23 cellular contexts compared by ENCODE assay signal in genomic region chr10:22426653-22427052, GRCh38.
"Had no signal": no experiment of that assay in that cellular context is flagged by ENCODE, and none has a peak within 500 bp of the region (broad histone marks: within the 10 kb centered on the region; RNA-seq: fewer than 3 reads in every experiment).

No MANE protein-coding gene starts in this region.

- H3K4me3 Mint-ChIP-seq: activated CD4-positive, alpha-beta memory T cell treated with anti-CD3 and anti-CD28 coated beads for 36 hours; activated naive CD4-positive, alpha-beta T cell treated with anti-CD3 and anti-CD28 coated beads for 36 hours; activated naive CD8-positive, alpha-beta T cell; activated T-cell treated with anti-CD3 and anti-CD28 coated beads, Interleukin-2, amount 50 U/mL, for 4 hours; T-helper 17 cell; WTC11 had no signal

- H3K9me3 Mint-ChIP-seq: activated CD4-positive, alpha-beta memory T cell treated with anti-CD3 and anti-CD28 coated beads for 36 hours; activated naive CD4-positive, alpha-beta T cell treated with anti-CD3 and anti-CD28 coated beads for 36 hours; activated T-cell treated with anti-CD3 and anti-CD28 coated beads, Interleukin-2, amount 50 U/mL, for 4 hours; WTC11 had no signal

- H3K27ac Mint-ChIP-seq: activated CD4-positive, alpha-beta memory T cell treated with anti-CD3 and anti-CD28 coated beads for 36 hours; activated naive CD4-positive, alpha-beta T cell treated with anti-CD3 and anti-CD28 coated beads for 36 hours; activated naive CD8-positive, alpha-beta T cell; T-helper 17 cell; WTC11 had no signal

- H3K27ac ChIP-seq: KMS-11 had no signal

- H3K4me2 ChIP-seq: KMS-11 had no signal

- H3K9ac ChIP-seq: KMS-11 had no signal

- ATAC-seq: activated T-cell treated with anti-CD3 and anti-CD28 coated beads, Interleukin-2, amount 50 U/mL, for 4 hours; T-helper 17 cell had no signal

- DNase-seq: activated CD4-positive, alpha-beta T cell treated with anti-CD3 and anti-CD28 coated beads for 48 hours; activated CD4-positive, CD25-positive, alpha-beta regulatory T cell treated with anti-CD3 and anti-CD28 coated beads, Interleukin-2, amount 50 U/mL, for 72 hours; activated CD8-positive, alpha-beta memory T cell treated with anti-CD3 and anti-CD28 coated beads for 24 hours; activated gamma-delta T cell; activated naive CD4-positive, alpha-beta T cell treated with anti-CD3 and anti-CD28 coated beads for 36 hours; activated T-cell treated with anti-CD3 and anti-CD28 coated beads, Interleukin-2, amount 50 U/mL, for 4 hours; amygdala; cerebellar nuclear complex; MV-4-11; NCI-H1092 treated with DMSO at 0.1 percent for 48 hours; NCI-H1417 treated with DMSO at 0.1 percent for 48 hours; NCI-H1694; NCI-H2029; NCI-H345; NCI-H510A; NCI-H526 treated with DMSO at 0.1 percent for 48 hours; SIG-M5; T-helper 17 cell; T-helper 9 cell had no signal

- H3K36me3 Mint-ChIP-seq: activated CD4-positive, alpha-beta memory T cell treated with anti-CD3 and anti-CD28 coated beads for 36 hours; activated naive CD8-positive, alpha-beta T cell; WTC11 had no signal
